Comparison of ENCODE assay signal across 8 cellular contexts in the genomic region with DNA sequence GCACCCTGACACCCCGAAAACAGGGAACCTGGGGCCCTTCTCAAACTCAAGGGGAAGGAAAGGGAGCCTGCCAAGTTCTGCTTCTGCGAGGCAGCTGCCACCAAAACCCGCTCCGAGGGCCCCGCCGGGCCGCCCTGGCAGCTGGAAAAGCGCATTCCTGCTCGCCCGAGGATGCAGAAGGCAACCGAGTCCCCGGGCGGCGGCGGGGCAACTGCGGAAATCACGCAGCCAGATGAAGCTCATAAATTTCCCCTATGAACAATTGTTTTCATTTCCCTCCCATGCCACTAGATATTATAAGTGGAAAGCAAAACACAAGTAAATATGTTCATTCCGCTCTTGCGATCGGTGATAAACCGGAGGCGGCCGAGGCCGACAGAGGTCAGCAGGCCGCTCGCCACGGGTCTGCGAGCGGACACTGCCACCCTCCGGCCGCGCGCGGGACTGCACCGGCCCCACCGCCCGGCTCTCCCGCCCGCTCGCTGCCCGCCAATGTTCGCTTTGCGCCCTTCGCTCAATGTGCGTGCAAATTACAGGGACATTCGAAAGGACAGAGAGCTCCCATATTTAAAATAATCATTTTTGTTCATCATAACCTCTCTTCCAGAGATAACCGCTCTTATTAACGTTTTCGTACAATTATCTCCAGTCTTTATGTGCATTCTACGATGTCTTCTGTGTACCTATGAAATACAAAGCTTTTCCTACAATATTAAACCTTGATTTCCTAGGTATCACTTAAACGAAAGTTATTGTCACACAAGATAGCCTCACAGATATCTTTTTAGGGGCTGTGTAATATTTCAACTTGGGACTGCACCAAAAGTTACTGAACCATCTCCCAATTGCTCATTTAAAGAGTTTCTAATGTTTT.
DNase-seq lines count a peak whose midpoint lies in the region; ATAC-seq lines count a peak whose summit lies in the region.

No MANE protein-coding gene starts in this region.

- DNase-seq in COLO829 (ENCODE audit: low spot score) (peak; percentile 57), NCI-H345 (lab: John Stamatoyannopoulos, UW) (peak; percentile 45), epidermal melanocyte (ENCODE audit: insufficient read length, low spot score) (peak; percentile 75), mucosa of gallbladder (ENCODE audit: low spot score) (peak; percentile 40)
- DNase-seq in activated CD8-positive, alpha-beta memory T cell treated with anti-CD3 and anti-CD28 coated beads for 48 hours (ENCODE audit: low read depth in 2 of 3, low spot score in 2 of 3), result peak in 2 of 3 experiments; percentile 44 to 60
- DNase-seq in stimulated activated CD8-positive, alpha-beta memory T cell treated with anti-CD3 and anti-CD28 coated beads, Interleukin-7, amount 100 ng/mL, for 48 hours (ENCODE audit: extremely low read depth in 1 of 2, low read depth in 1 of 2), result peak; percentile 12 to 27

- ATAC-seq in GM21390 (IDR thresholded peaks at IDR 0.05; ENCODE audit: unreplicated experiment) (peak; percentile 75), HG02571 (IDR thresholded peaks at IDR 0.05; ENCODE audit: unreplicated experiment) (no peak)

Comparison
In these comparisons a context has a peak if more than half of its experiments do, and no peak if none do; other contexts are left out.
1. DNase-seq: peak in every context shown above with its lines; median percentile 75 in epidermal melanocyte; 57 in COLO829; 52 in activated CD8-positive, alpha-beta memory T cell treated with anti-CD3 and anti-CD28 coated beads for 48 hours; 45 in NCI-H345; 40 in mucosa of gallbladder; 20 in stimulated activated CD8-positive, alpha-beta memory T cell treated with anti-CD3 and anti-CD28 coated beads, Interleukin-7, amount 100 ng/mL, for 48 hours.